ENCODE assay signal across 15 cellular contexts in the genomic region with DNA sequence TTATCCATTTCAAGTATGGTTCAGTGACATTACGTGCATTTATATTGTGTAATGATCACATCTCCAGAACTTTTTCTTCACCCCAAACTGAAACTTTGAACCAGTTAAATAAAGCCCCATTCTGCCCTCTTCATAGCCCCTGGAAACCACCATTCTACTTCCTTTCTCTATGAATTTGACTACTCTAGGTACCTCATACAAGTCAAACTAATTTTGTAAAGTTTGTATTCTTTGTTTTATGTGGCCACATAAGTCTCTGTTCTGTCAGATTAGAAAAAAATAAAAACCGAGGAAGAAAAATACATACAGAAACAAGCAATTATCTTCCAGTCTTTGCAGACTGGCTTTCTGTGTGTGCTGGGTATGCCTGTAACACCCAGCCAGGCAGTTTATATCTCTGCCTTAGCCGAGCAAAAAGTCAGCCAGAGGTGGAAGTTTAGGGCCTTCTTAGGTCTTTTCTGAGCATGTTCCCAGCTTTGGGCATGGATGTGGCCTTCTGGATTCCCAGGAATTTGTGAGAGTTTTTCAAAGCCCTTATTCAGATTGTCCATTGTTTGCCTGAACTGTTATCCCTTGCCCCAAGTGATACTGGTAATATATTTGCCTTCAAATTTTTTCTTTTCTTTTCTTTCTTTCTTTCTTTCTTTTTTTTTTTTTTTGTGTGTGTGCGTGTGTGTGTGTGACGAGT. TPM values are rescaled to one million over a fixed set of nuclear protein-coding genes. Genes with fewer than 3 reads are reported as not detected.
DNase-seq lines count a peak whose midpoint lies in the region; ATAC-seq and TF ChIP-seq lines count a peak whose summit lies in the region.
"Had no signal": no experiment of that assay in that cellular context is flagged by ENCODE, and none has a peak within 500 bp of the region (broad histone marks: within the 10 kb centered on the region; RNA-seq: fewer than 3 reads in every experiment).

No MANE protein-coding gene starts in this region.

- H3K56ac ChIP-seq in IMR-90 (ENCODE audit: extremely low read depth, insufficient read depth, low read length), result no peak overlapping the region

- no peak for TF ChIP-seq RAD21 in IMR-90 (IDR thresholded peaks at IDR 0.05; ENCODE audit: low read length)

- no peaks in the 10 kb centered on the region for H3K27me3 Mint-ChIP-seq in naive B cell
- H3K27me3 Mint-ChIP-seq: activated CD4-positive, alpha-beta memory T cell treated with anti-CD3 and anti-CD28 coated beads for 36 hours had no signal

- H2AK5ac ChIP-seq in IMR-90 (ENCODE audit: low read depth, low read length), result no peak overlapping the region

- H2BK5ac ChIP-seq in IMR-90 (ENCODE audit: low read depth, low read length, poor library complexity, severe bottlenecking), result peak overlapping the region; percentile 3

- in situ Hi-C loops in IMR-90 (cut with MboI; ENCODE audit: low sequenced_read_pairs), result no loop called here

- H4K20me1 ChIP-seq in IMR-90 (ENCODE audit: insufficient read depth, low read length), result no peaks in the 10 kb centered on the region

- peaks cover 4% of the 10 kb centered on the region; the same call in 1 of the 2 replicates for H3K9me1 ChIP-seq in IMR-90 (ENCODE audit: insufficient read depth, low read length)

- no peak overlapping the region for H3K27ac ChIP-seq in IMR-90 (ENCODE audit: insufficient read depth, low read length)
- no peak overlapping the region for H3K27ac ChIP-seq in uterus
- H3K27ac ChIP-seq: brain microvascular endothelial cell, parathyroid adenoma had no signal

- H3K36me3 ChIP-seq in IMR-90 (ENCODE audit: control insufficient read depth, insufficient read depth, low read length) (no peaks in the 10 kb centered on the region), uterus (no peaks in the 10 kb centered on the region)
- H3K36me3 ChIP-seq: brain microvascular endothelial cell had no signal

- DNase-seq in IMR-90, result no peak
- no peak for DNase-seq in naive B cell
- DNase-seq in LoVo (ENCODE audit: low spot score), result no peak
- DNase-seq in NCI-H1048 (lab: John Stamatoyannopoulos, UW), result no peak
- DNase-seq in NCI-H1105 treated with DMSO at 0.1 percent for 48 hours (lab: John Stamatoyannopoulos, UW), result no peak
- DNase-seq in uterus, result no peak
- DNase-seq: activated CD4-positive, alpha-beta memory T cell treated with anti-CD3 and anti-CD28 coated beads for 36 hours; brain microvascular endothelial cell; DMS 273 treated with DMSO at 0.1 percent for 48 hours; kidney; NCI-H2081 treated with DMSO at 0.1 percent for 48 hours; SHP77 treated with DMSO at 0.1 percent for 48 hours had no signal

- 0 out of 4 replicates have a peak, but pooled peaks cover 0 to 3% of the 10 kb centered on the region in 2 experiments for H3K79me1 ChIP-seq in IMR-90 (ENCODE audit: low read depth in 1 of 2, low read length in 2 of 2)

- no TSS peak for BruUV-seq in IMR-90 (replicated peaks; lab: Mats Ljungman, UMichigan)

- peaks cover 6 to 10% of the 10 kb centered on the region in 2 donors for H3K36me3 Mint-ChIP-seq in naive B cell
- H3K36me3 Mint-ChIP-seq: activated CD4-positive, alpha-beta memory T cell treated with anti-CD3 and anti-CD28 coated beads for 36 hours had no signal

- H3K18ac ChIP-seq in IMR-90 (ENCODE audit: low read depth, low read length), result peak overlapping the region; percentile 50; the same call in 1 of the 2 replicates

- no peaks in the 10 kb centered on the region for H3K27me3 ChIP-seq in IMR-90 (ENCODE audit: control insufficient read depth, insufficient read depth, low read length)
- H3K27me3 ChIP-seq in uterus, result no peaks in the 10 kb centered on the region
- H3K27me3 ChIP-seq: brain microvascular endothelial cell had no signal

- WGBS in IMR-90 (ENCODE audit: extremely low coverage in 2 of 2, insufficient read length in 1 of 2), 2 experiments, result 100% methylated on average over 1 of the region's 5 CpGs; no CpG with 5 or more reads in 1 of the 2 experiments

- dilution Hi-C loops in IMR-90 (cut with HindIII; ENCODE audit: low sequenced_read_pairs, unreplicated experiment), result no loop called here

- no peak for TF ChIP-seq POLR2A in IMR-90 (IDR thresholded peaks at IDR 0.05; ENCODE audit: low read depth, low read length)
- TF ChIP-seq POLR2A in uterus (IDR thresholded peaks at IDR 0.05), result no peak

- POLR2A ChIA-PET in IMR-90 (lab: Charles Lee; ENCODE audit: unreplicated experiment), result no interaction called here

- no peak overlapping the region for H3K4me2 ChIP-seq in IMR-90 (ENCODE audit: low read depth, low read length)

- CTCF ChIA-PET in IMR-90 (lab: Yijun Ruan, JAX), result no interaction called here

- H3K4me3 ChIP-seq in IMR-90 (ENCODE audit: insufficient read depth, low read depth, low read length), result no peak overlapping the region
- H3K4me3 ChIP-seq in uterus, result no peak overlapping the region

- intact Hi-C loops in IMR-90 (cut with micrococcal nuclease), result no loop called here
- intact Hi-C loops in uterus (cut with DNase I; ENCODE audit: low total_unique reads), result no loop called here

- no peak overlapping the region for H4K91ac ChIP-seq in IMR-90 (ENCODE audit: insufficient read depth, low read depth, low read length)

- no peak overlapping the region for H2AK9ac ChIP-seq in IMR-90 (replicated peaks; ENCODE audit: low read depth, low read length, poor library complexity)

- peak overlapping the region; percentile 34; the same call in 1 of the 3 replicates for H2BK15ac ChIP-seq in IMR-90 (ENCODE audit: low read depth, low read length)

- H3K4ac ChIP-seq in IMR-90 (ENCODE audit: low read depth, low read length), result peak overlapping the region; percentile 50

- H2AFZ ChIP-seq in IMR-90 (replicated peaks; ENCODE audit: low read length, poor library complexity), result no peak overlapping the region
- H2AFZ ChIP-seq: parathyroid adenoma had no signal

- peaks cover 4 to 28% (median 13%) of the 10 kb centered on the region in 7 donors for H3K9me3 Mint-ChIP-seq in naive B cell

- no peak overlapping the region for H4K5ac ChIP-seq in IMR-90 (ENCODE audit: low read depth, low read length)

- peak overlapping the region in 2 of 8 donors; percentile 0 to 66 for H3K4me3 Mint-ChIP-seq in naive B cell
- H3K4me3 Mint-ChIP-seq: activated CD4-positive, alpha-beta memory T cell treated with anti-CD3 and anti-CD28 coated beads for 36 hours had no signal

- peak overlapping the region; percentile 45; the same call in 1 of the 2 replicates for H3K23ac ChIP-seq in IMR-90 (ENCODE audit: low read depth, low read length)

- H3K9ac ChIP-seq in IMR-90 (ENCODE audit: low read depth, low read length), result no peak overlapping the region
- H3K9ac ChIP-seq: parathyroid adenoma had no signal

- TF ChIP-seq CTCF in IMR-90 (conservative IDR thresholded peaks at IDR 0.05; ENCODE audit: low read depth, low read length) (no peak), uterus (IDR thresholded peaks at IDR 0.05) (no peak)

- peak overlapping the region; percentile 90 for H2BK20ac ChIP-seq in IMR-90 (ENCODE audit: low read depth, low read length)

- H3K4me1 Mint-ChIP-seq in naive B cell, result peaks cover 36 to 62% (median 44%) of the 10 kb centered on the region in 3 donors

- ATAC-seq in GM18861 (IDR thresholded peaks at IDR 0.05; ENCODE audit: unreplicated experiment), result peak; percentile 42
- ATAC-seq in GM21825 (IDR thresholded peaks at IDR 0.05; ENCODE audit: unreplicated experiment), result peak; percentile 41
- ATAC-seq in IMR-90 (ENCODE audit: low read depth), result no peak
- ATAC-seq in naive B cell (ENCODE audit: low read depth in 2 of 2), result peak; percentile 21 to 31

- H3K4me1 ChIP-seq in IMR-90 (ENCODE audit: control insufficient read depth, insufficient read depth, low read length) (peaks cover 6% of the 10 kb centered on the region), uterus (no peaks in the 10 kb centered on the region)
- H3K4me1 ChIP-seq: parathyroid adenoma had no signal

- H4K8ac ChIP-seq in IMR-90 (ENCODE audit: low read depth in 2 of 2, low read length in 2 of 2), result peak overlapping the region in 1 of 2 experiments; percentile 78; a peak in 2 of 4 replicates

- H3K9me3 ChIP-seq in IMR-90 (ENCODE audit: control insufficient read depth, insufficient read depth, low read length), result no peaks in the 10 kb centered on the region
- no peaks in the 10 kb centered on the region for H3K9me3 ChIP-seq in uterus

- peak overlapping the region in 4 of 6 donors; percentile 4 to 79 (median 38) for H3K27ac Mint-ChIP-seq in naive B cell
- H3K27ac Mint-ChIP-seq: activated CD4-positive, alpha-beta memory T cell treated with anti-CD3 and anti-CD28 coated beads for 36 hours had no signal

- H3K14ac ChIP-seq in IMR-90 (replicated peaks; ENCODE audit: low read depth, low read length), result peak overlapping the region; percentile 55; the same call in 1 of the 2 replicates

- H2BK120ac ChIP-seq in IMR-90 (ENCODE audit: low read depth, low read length), result peak overlapping the region; percentile 79

TF ChIP-seq in IMR-90, 13 proteins besides CTCF, POLR2A, EP300 and RAD21:
- no peak for TF ChIP-seq NFE2L2 (IDR thresholded peaks at IDR 0.05; ENCODE audit: low read depth, low read length)
- TF ChIP-seq, protein P1, sequence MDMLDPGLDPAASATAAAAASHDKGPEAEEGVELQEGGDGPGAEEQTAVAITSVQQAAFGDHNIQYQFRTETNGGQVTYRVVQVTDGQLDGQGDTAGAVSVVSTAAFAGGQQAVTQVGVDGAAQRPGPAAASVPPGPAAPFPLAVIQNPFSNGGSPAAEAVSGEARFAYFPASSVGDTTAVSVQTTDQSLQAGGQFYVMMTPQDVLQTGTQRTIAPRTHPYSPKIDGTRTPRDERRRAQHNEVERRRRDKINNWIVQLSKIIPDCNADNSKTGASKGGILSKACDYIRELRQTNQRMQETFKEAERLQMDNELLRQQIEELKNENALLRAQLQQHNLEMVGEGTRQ (IDR thresholded peaks at IDR 0.05; ENCODE audit: low read depth, low read length), result no peak
- no peak for TF ChIP-seq RCOR1 (IDR thresholded peaks at IDR 0.05; ENCODE audit: insufficient replicate concordance, low read length)
- TF ChIP-seq MAZ (IDR thresholded peaks at IDR 0.05; ENCODE audit: borderline replicate concordance, low read depth, low read length), result no peak
- TF ChIP-seq RFX5 (IDR thresholded peaks at IDR 0.05; ENCODE audit: low read depth, low read length), result no peak
- no peak for TF ChIP-seq CHD1 (IDR thresholded peaks at IDR 0.05; ENCODE audit: low read depth, low read length)
- no peak for TF ChIP-seq FOS (IDR thresholded peaks at IDR 0.05; ENCODE audit: low read depth, low read length)
- TF ChIP-seq BHLHE40 (IDR thresholded peaks at IDR 0.05; ENCODE audit: low read depth, low read length), result no peak
- no peak for TF ChIP-seq MAFK (IDR thresholded peaks at IDR 0.05; ENCODE audit: low read depth, low read length)

RNA-seq across cellular contexts. Expression of a gene that starts 6.0 kb away (rescaled TPM):
- 5.0 and 9.4 TPM in 2 replicates for total RNA-seq in IMR-90 (2012; rRNA removed)
- polyA plus RNA-seq in IMR-90 (2012; rRNA removed), result 1.5 and 2.5 TPM in 2 replicates
- 0.16 TPM in 2 replicates for polyA plus RNA-seq in IMR-90 (2012; cell fraction: cytosol; rRNA removed)
- polyA plus RNA-seq in IMR-90 (2012; cell fraction: nucleus; rRNA removed; ENCODE audit: low replicate concordance), result 0.41 and 4.2 TPM in 2 replicates
- polyA plus RNA-seq in naive B cell (ENCODE audit: low read depth in 6 of 6), result 1 to 10 TPM; 1.8 to 7.4 (median 4.2) TPM
- 10 to 100 TPM in 2 of 4 donors, 1 to 10 TPM in 1, under 1 TPM in 1; 0.26 to 16.6 (median 6.9) TPM for total RNA-seq in uterus
